8 cellular contexts compared by ENCODE assay signal in the genomic region with DNA sequence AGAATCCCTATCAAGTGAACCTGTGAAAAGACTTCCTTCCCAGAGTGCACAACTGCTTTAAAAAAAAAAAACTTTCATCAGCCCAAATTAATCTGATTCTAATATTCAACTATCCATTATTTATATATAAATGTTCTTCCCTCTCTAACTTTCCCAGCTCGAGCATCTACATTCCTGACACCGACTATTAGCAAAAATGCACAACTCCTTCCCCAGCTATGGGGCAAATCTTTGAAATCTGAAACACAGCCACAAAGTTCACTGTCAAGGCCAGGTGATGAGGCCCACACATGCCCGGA. TPM values are rescaled to one million over a fixed set of nuclear protein-coding genes. Genes with fewer than 3 reads are reported as not detected.
A peak's percentile ranks its signal among the peaks of the same experiment; 100 is the strongest.
DNase-seq lines count a peak whose midpoint lies in the region; ATAC-seq and TF ChIP-seq lines count a peak whose summit lies in the region.

No MANE protein-coding gene starts in this region.

- POLR2A ChIA-PET in HEK293T (lab: Yijun Ruan, JAX), result interaction anchor here (1.0 to 1.2 kb wide), 2 partner anchors 15 to 119 kb away, joined by 3 to 5 read pairs; no protein-coding TSS in a partner anchor
- POLR2A ChIA-PET in activated CD8-positive, alpha-beta T cell treated with anti-CD3 and anti-CD28 coated beads, Interleukin-2, amount 10 ng/mL, durations not matched to agents 7 days and 5 days (lab: Charles Lee), result no interaction called here

- H3K9ac ChIP-seq in iPS-15b (ENCODE audit: low read depth, low read length), result peak overlapping the region; percentile 55

- H3K27me3 ChIP-seq in iPS-15b (ENCODE audit: control insufficient read depth, insufficient read depth, low read length), result no peaks in the 10 kb centered on the region

- H3K4me1 ChIP-seq in iPS-15b (ENCODE audit: control insufficient read depth, insufficient read depth, low read length), result peaks cover 2% of the 10 kb centered on the region

- H3K36me3 Mint-ChIP-seq in activated CD8-positive, alpha-beta T cell treated with anti-CD3 and anti-CD28 coated beads, Interleukin-2, amount 10 ng/mL, durations not matched to agents 7 days and 5 days (ENCODE audit: low read depth), result peaks cover 2% of the 10 kb centered on the region
- peaks cover 6% of the 10 kb centered on the region in 2 donors for H3K36me3 Mint-ChIP-seq in stimulated activated naive B cell treated with anti-CD40 and anti-IgM and Interleukin-4, amounts not matched to agents 10 μg/mL and 1 μg/mL and 100 μg/mL, for 72 hours

- H3K4me1 Mint-ChIP-seq in activated CD8-positive, alpha-beta T cell treated with anti-CD3 and anti-CD28 coated beads, Interleukin-2, amount 10 ng/mL, durations not matched to agents 7 days and 5 days (ENCODE audit: low read depth), result peaks cover 51% of the 10 kb centered on the region
- peaks cover 23 to 47% of the 10 kb centered on the region in 2 donors for H3K4me1 Mint-ChIP-seq in stimulated activated naive B cell treated with anti-CD40 and anti-IgM and Interleukin-4, amounts not matched to agents 10 μg/mL and 1 μg/mL and 100 μg/mL, for 72 hours

- DNase-seq in HEK293T (ENCODE audit: extremely low spot score) (no peak), head of caudate nucleus (no peak), GDM1 (lab: John Stamatoyannopoulos, UW) (no peak), NCI-H1092 (lab: John Stamatoyannopoulos, UW) (no peak)
- DNase-seq in activated CD8-positive, alpha-beta T cell treated with anti-CD3 and anti-CD28 coated beads, Interleukin-2, amount 10 ng/mL, durations not matched to agents 7 days and 5 days, result no peak
- no peak for DNase-seq in stimulated activated naive B cell treated with anti-CD40 and anti-IgM and Interleukin-4, amounts not matched to agents 10 μg/mL and 1 μg/mL and 100 μg/mL, for 72 hours

- CTCF ChIA-PET in HEK293T (lab: Yijun Ruan, JAX), result interaction anchor here (1.4 kb wide), 1 partner anchor 121 kb away, joined by 3 read pairs; no protein-coding TSS in a partner anchor
- CTCF ChIA-PET in activated CD8-positive, alpha-beta T cell treated with anti-CD3 and anti-CD28 coated beads, Interleukin-2, amount 10 ng/mL, durations not matched to agents 7 days and 5 days (lab: Charles Lee), result interaction anchor here (0.7 to 2.1 kb wide), 3 partner anchors 8 to 155 kb away, joined by 3 to 8 read pairs (median 4); no protein-coding TSS in a partner anchor

- intact Hi-C loops in head of caudate nucleus (cut with DNase I), result no loop called here

- H3K27ac Mint-ChIP-seq in activated CD8-positive, alpha-beta T cell treated with anti-CD3 and anti-CD28 coated beads, Interleukin-2, amount 10 ng/mL, durations not matched to agents 7 days and 5 days, result peak overlapping the region; percentile 95
- H3K27ac Mint-ChIP-seq in stimulated activated naive B cell treated with anti-CD40 and anti-IgM and Interleukin-4, amounts not matched to agents 10 μg/mL and 1 μg/mL and 100 μg/mL, for 72 hours, result peak overlapping the region; percentile 99

- no peak for ATAC-seq in activated CD8-positive, alpha-beta T cell treated with anti-CD3 and anti-CD28 coated beads, Interleukin-2, amount 10 ng/mL, durations not matched to agents 7 days and 5 days
- no peak for ATAC-seq in stimulated activated naive B cell treated with anti-CD40 and anti-IgM and Interleukin-4, amounts not matched to agents 10 μg/mL and 1 μg/mL and 100 μg/mL, for 72 hours (replicated peaks)
- no peak for ATAC-seq in HG03460 (IDR thresholded peaks at IDR 0.05; ENCODE audit: unreplicated experiment)

- no peaks in the 10 kb centered on the region for H3K9me3 ChIP-seq in iPS-15b (ENCODE audit: control insufficient read depth, insufficient read depth, low read length)

- peak overlapping the region; percentile 67 for H3K4me3 ChIP-seq in iPS-15b (ENCODE audit: low read depth, low read length)

- H3K9me3 Mint-ChIP-seq in activated CD8-positive, alpha-beta T cell treated with anti-CD3 and anti-CD28 coated beads, Interleukin-2, amount 10 ng/mL, durations not matched to agents 7 days and 5 days (ENCODE audit: insufficient read depth), result no peaks in the 10 kb centered on the region
- no peaks in the 10 kb centered on the region for H3K9me3 Mint-ChIP-seq in stimulated activated naive B cell treated with anti-CD40 and anti-IgM and Interleukin-4, amounts not matched to agents 10 μg/mL and 1 μg/mL and 100 μg/mL, for 72 hours

- peak overlapping the region; percentile 92 for H3K4me3 Mint-ChIP-seq in activated CD8-positive, alpha-beta T cell treated with anti-CD3 and anti-CD28 coated beads, Interleukin-2, amount 10 ng/mL, durations not matched to agents 7 days and 5 days
- peak overlapping the region; percentile 99 for H3K4me3 Mint-ChIP-seq in stimulated activated naive B cell treated with anti-CD40 and anti-IgM and Interleukin-4, amounts not matched to agents 10 μg/mL and 1 μg/mL and 100 μg/mL, for 72 hours

- H3K27me3 Mint-ChIP-seq in activated CD8-positive, alpha-beta T cell treated with anti-CD3 and anti-CD28 coated beads, Interleukin-2, amount 10 ng/mL, durations not matched to agents 7 days and 5 days (ENCODE audit: low read depth), result no peaks in the 10 kb centered on the region
- no peaks in the 10 kb centered on the region for H3K27me3 Mint-ChIP-seq in stimulated activated naive B cell treated with anti-CD40 and anti-IgM and Interleukin-4, amounts not matched to agents 10 μg/mL and 1 μg/mL and 100 μg/mL, for 72 hours

- H3K36me3 ChIP-seq in iPS-15b (ENCODE audit: control insufficient read depth, insufficient read depth, low read length), result no peaks in the 10 kb centered on the region

TF ChIP-seq in HEK293T, 16 proteins besides CTCF, POLR2A, EP300 and RAD21:
- TF ChIP-seq FOXA1 (IDR thresholded peaks at IDR 0.05), result no peak
- no peak for TF ChIP-seq BHLHE40 (IDR thresholded peaks at IDR 0.05; ENCODE audit: borderline replicate concordance)
- TF ChIP-seq NFRKB (IDR thresholded peaks at IDR 0.05), result no peak
- no peak for TF ChIP-seq LEF1 (IDR thresholded peaks at IDR 0.05; ENCODE audit: borderline replicate concordance)
- TF ChIP-seq L3MBTL2 (conservative IDR thresholded peaks at IDR 0.05), result no peak
- peak; percentile 6; the same call in 1 of the 2 replicates for TF ChIP-seq ZNF384 (IDR thresholded peaks at IDR 0.05)
- no peak for TF ChIP-seq SP1 (IDR thresholded peaks at IDR 0.05)

RNA-seq across cellular contexts. Expression of gene PHF21A, which starts 2.3 kb away (rescaled TPM):
- total RNA-seq in activated CD8-positive, alpha-beta T cell treated with anti-CD3 and anti-CD28 coated beads, Interleukin-2, amount 10 ng/mL, durations not matched to agents 7 days and 5 days, result 10 to 100 TPM; 26.9 to 27.0 TPM
